In genomic region chr22:23220485-23221350, GRCh38 we compare ENCODE assay signal across 8 cellular contexts. TPM values are rescaled to one million over a fixed set of nuclear protein-coding genes. Genes with fewer than 3 reads are reported as not detected.
A peak's percentile ranks its signal among the peaks of the same experiment; 100 is the strongest.
DNase-seq lines count a peak whose midpoint lies in the region; ATAC-seq and TF ChIP-seq lines count a peak whose summit lies in the region.

No MANE protein-coding gene starts in this region.

- H3K18ac ChIP-seq in mesendoderm (ENCODE audit: low read length) = peak overlapping the region; percentile 10

- no peaks in the 10 kb centered on the region for H3K27me3 Mint-ChIP-seq in activated naive CD8-positive, alpha-beta T cell treated with anti-CD3 and anti-CD28 coated beads, Interleukin-2, amount 10 ng/mL, durations not matched to agents 7 days and 5 days

- TF ChIP-seq CTCF in GM10266 (IDR thresholded peaks at IDR 0.05; ENCODE audit: control insufficient read depth, insufficient read depth, low read depth, missing control alignments) = no peak
- no peak for TF ChIP-seq CTCF in tibial artery (IDR thresholded peaks at IDR 0.05)

- DNase-seq in GM10266 (ENCODE audit: extremely low spot score) = peak; percentile 66
- DNase-seq in activated naive CD8-positive, alpha-beta T cell treated with anti-CD3 and anti-CD28 coated beads, Interleukin-2, amount 10 ng/mL, durations not matched to agents 7 days and 5 days = peak; percentile 44
- no peak for DNase-seq in mesendoderm
- DNase-seq in medulla oblongata (ENCODE audit: extremely low spot score) = no peak
- no peak for DNase-seq in NCI-H69 (lab: John Stamatoyannopoulos, UW)
- DNase-seq in stimulated activated naive CD4-positive, alpha-beta T cell treated with Interleukin-2 at 50 U/mL for 16 hours (lab: John Stamatoyannopoulos, UW) = no peak
- no peak for DNase-seq in tibial artery

- peak overlapping the region; percentile 64 for H3K4me3 Mint-ChIP-seq in activated naive CD8-positive, alpha-beta T cell treated with anti-CD3 and anti-CD28 coated beads, Interleukin-2, amount 10 ng/mL, durations not matched to agents 7 days and 5 days

- H3K9me3 Mint-ChIP-seq in activated naive CD8-positive, alpha-beta T cell treated with anti-CD3 and anti-CD28 coated beads, Interleukin-2, amount 10 ng/mL, durations not matched to agents 7 days and 5 days = no peaks in the 10 kb centered on the region

- peaks cover 45% of the 10 kb centered on the region for H3K4me1 ChIP-seq in mesendoderm (ENCODE audit: control insufficient read depth, low read depth, low read length)
- H3K4me1 ChIP-seq in tibial artery = peaks cover 13 to 100% (median 80%) of the 10 kb centered on the region in 4 donors

- H3K27ac Mint-ChIP-seq in activated naive CD8-positive, alpha-beta T cell treated with anti-CD3 and anti-CD28 coated beads, Interleukin-2, amount 10 ng/mL, durations not matched to agents 7 days and 5 days = peak overlapping the region; percentile 77

- H3K27ac ChIP-seq in mesendoderm (ENCODE audit: low read depth, low read length) = no peak overlapping the region
- peak overlapping the region in 1 of 2 donors; percentile 62 for H3K27ac ChIP-seq in tibial artery

- H2BK15ac ChIP-seq in mesendoderm (replicated peaks; ENCODE audit: low read depth) = no peak overlapping the region

- H3K36me3 ChIP-seq in mesendoderm (ENCODE audit: control insufficient read depth, insufficient read depth, low read length) (no peaks in the 10 kb centered on the region), tibial artery (no peaks in the 10 kb centered on the region)

- peaks cover 52% of the 10 kb centered on the region for H3K79me1 ChIP-seq in mesendoderm (ENCODE audit: low read length)

- peak; percentile 45 for ATAC-seq in HG03342 (IDR thresholded peaks at IDR 0.05; ENCODE audit: unreplicated experiment)
- ATAC-seq in activated naive CD8-positive, alpha-beta T cell treated with anti-CD3 and anti-CD28 coated beads, Interleukin-2, amount 10 ng/mL, durations not matched to agents 7 days and 5 days (ENCODE audit: low read depth) = peak; percentile 62

- H3K27me3 ChIP-seq in mesendoderm (ENCODE audit: insufficient read depth, low read length, poor library complexity) = no peaks in the 10 kb centered on the region
- H3K27me3 ChIP-seq in tibial artery = no peaks in the 10 kb centered on the region

- H3K79me2 ChIP-seq in mesendoderm (ENCODE audit: control insufficient read depth, insufficient read depth, low read length) = peaks cover 90% of the 10 kb centered on the region

- no peak overlapping the region for H4K8ac ChIP-seq in mesendoderm (ENCODE audit: low read depth, low read length)

- no peaks in the 10 kb centered on the region for H3K36me3 Mint-ChIP-seq in activated naive CD8-positive, alpha-beta T cell treated with anti-CD3 and anti-CD28 coated beads, Interleukin-2, amount 10 ng/mL, durations not matched to agents 7 days and 5 days

- no peak overlapping the region for H4K5ac ChIP-seq in mesendoderm (ENCODE audit: low read length)

- no peak overlapping the region for H3K9ac ChIP-seq in mesendoderm (ENCODE audit: low read length)

- H2BK5ac ChIP-seq in mesendoderm (ENCODE audit: low read length) = no peak overlapping the region

- peak overlapping the region; percentile 38 for H3K56ac ChIP-seq in mesendoderm (ENCODE audit: low read length)

- peaks cover 75% of the 10 kb centered on the region for H3K4me1 Mint-ChIP-seq in activated naive CD8-positive, alpha-beta T cell treated with anti-CD3 and anti-CD28 coated beads, Interleukin-2, amount 10 ng/mL, durations not matched to agents 7 days and 5 days

- no peak overlapping the region for H2AK5ac ChIP-seq in mesendoderm (ENCODE audit: low read length)

- H2BK120ac ChIP-seq in mesendoderm (ENCODE audit: low read depth, low read length) = no peak overlapping the region

- no peak overlapping the region for H3K4me2 ChIP-seq in mesendoderm (ENCODE audit: low read length)

- WGBS in mesendoderm (ENCODE audit: extremely low coverage, insufficient coverage, low lambda C conversion rate) = no CpG with 5 or more reads among the region's 11 CpGs

- POLR2A ChIA-PET in activated naive CD8-positive, alpha-beta T cell treated with anti-CD3 and anti-CD28 coated beads, Interleukin-2, amount 10 ng/mL, durations not matched to agents 7 days and 5 days (lab: Charles Lee) = no interaction called here

- no peak overlapping the region for H3K4me3 ChIP-seq in mesendoderm (ENCODE audit: low read length)
- H3K4me3 ChIP-seq in tibial artery = no peak overlapping the region

- no peak overlapping the region for H3K4ac ChIP-seq in mesendoderm (ENCODE audit: low read depth, low read length)

- no peaks in the 10 kb centered on the region for H3K9me3 ChIP-seq in tibial artery

- H3K23ac ChIP-seq in mesendoderm (ENCODE audit: low read length) = no peak overlapping the region

- intact Hi-C loops in tibial artery (cut with DNase I; ENCODE audit: low total_unique reads) = no loop called here

RNA-seq across cellular contexts. Expression of gene BCR, which starts 40.4 kb away (rescaled TPM):
- total RNA-seq in activated naive CD8-positive, alpha-beta T cell treated with anti-CD3 and anti-CD28 coated beads, Interleukin-2, amount 10 ng/mL, durations not matched to agents 7 days and 5 days = 10 to 100 TPM; 36.2 to 39.2 TPM
- 26.5 TPM for polyA plus RNA-seq in mesendoderm (2013, experiment 1 of 2)
- 26.2 TPM for polyA plus RNA-seq in mesendoderm (2013, experiment 2 of 2)

Comparison
In these comparisons a context has a peak if more than half of its experiments do, and no peak if none do; other contexts are left out.
1. DNase-seq: peak in GM10266 (single experiment) and activated naive CD8-positive, alpha-beta T cell treated with anti-CD3 and anti-CD28 coated beads, Interleukin-2, amount 10 ng/mL, durations not matched to agents 7 days and 5 days (single experiment); none in mesendoderm (single experiment), medulla oblongata (single experiment), NCI-H69 (single experiment), stimulated activated naive CD4-positive, alpha-beta T cell treated with Interleukin-2 at 50 U/mL for 16 hours (single experiment) and tibial artery (0 of 2).